27 cellular contexts compared by ENCODE assay signal in genomic region chr9:68973619-68974018, GRCh38. TPM values are rescaled to one million over a fixed set of nuclear protein-coding genes. Genes with fewer than 3 reads are reported as not detected.
DNase-seq lines count a peak whose midpoint lies in the region; ATAC-seq lines count a peak whose summit lies in the region.
"Had no signal": no experiment of that assay in that cellular context is flagged by ENCODE, and none has a peak within 500 bp of the region (broad histone marks: within the 10 kb centered on the region; RNA-seq: fewer than 3 reads in every experiment).

No MANE protein-coding gene starts in this region.

- no peaks in the 10 kb centered on the region for H3K27me3 ChIP-seq in CD4-positive, CD25-positive, alpha-beta regulatory T cell (ENCODE audit: control insufficient read depth, insufficient read depth, low read length)
- H3K27me3 ChIP-seq in muscle layer of duodenum (ENCODE audit: low read depth, low read length) (no peaks in the 10 kb centered on the region), aorta (ENCODE audit: control insufficient read depth in 1 of 2, insufficient read depth in 2 of 2, low read length in 1 of 2) (no peaks in the 10 kb centered on the region)
- H3K27me3 ChIP-seq: MG63, tibial nerve had no signal

- peaks cover 6% of the 10 kb centered on the region for H3K9me3 Mint-ChIP-seq in activated CD4-positive, alpha-beta T cell treated with anti-CD3 and anti-CD28 coated beads for 36 hours (ENCODE audit: low read depth)
- peaks cover 0 to 1% (median 0%) of the 10 kb centered on the region in 7 donors for H3K9me3 Mint-ChIP-seq in CD4-positive, CD25-positive, alpha-beta regulatory T cell
- H3K9me3 Mint-ChIP-seq: activated B cell treated with CpG ODN at 0.5 μM for 24 hours had no signal

- CTCF ChIA-PET in activated CD4-positive, alpha-beta T cell treated with anti-CD3 and anti-CD28 coated beads for 36 hours (lab: Charles Lee), result interaction anchor here (0.6 to 9.4 kb wide), 7 partner anchors 9 to 304 kb away, joined by 3 to 54 read pairs (median 4); no protein-coding TSS in a partner anchor

- peak overlapping the region; percentile 76 for H3K27ac ChIP-seq in CD4-positive, CD25-positive, alpha-beta regulatory T cell (ENCODE audit: insufficient read depth, low read length, poor library complexity, severe bottlenecking)
- H3K27ac ChIP-seq in muscle layer of duodenum (ENCODE audit: low read length) (no peak overlapping the region), aorta (ENCODE audit: low read depth in 1 of 2, low read length in 2 of 2) (no peak overlapping the region)
- H3K27ac ChIP-seq: tibial nerve had no signal

- no peaks in the 10 kb centered on the region for H3K36me3 ChIP-seq in CD4-positive, CD25-positive, alpha-beta regulatory T cell (ENCODE audit: control insufficient read depth, insufficient read depth, low read length)
- H3K36me3 ChIP-seq in muscle layer of duodenum (ENCODE audit: control insufficient read depth in 1 of 2, insufficient read depth in 2 of 2, low read length in 2 of 2), result no peaks in the 10 kb centered on the region
- H3K36me3 ChIP-seq in aorta (ENCODE audit: control insufficient read depth in 1 of 2, insufficient read depth in 2 of 2, low read length in 1 of 2), result no peaks in the 10 kb centered on the region
- H3K36me3 ChIP-seq: MG63, tibial nerve had no signal

- DNase-seq in activated CD4-positive, alpha-beta T cell treated with anti-CD3 and anti-CD28 coated beads for 36 hours, result no peak
- DNase-seq in activated CD4-positive, alpha-beta T cell treated with anti-CD3 and anti-CD28 coated beads, Interleukin-2, amount 50 U/mL, for 1 hour, result no peak
- DNase-seq in CD4-positive, CD25-positive, alpha-beta regulatory T cell, result peak in 1 of 3 donors; percentile 36
- DNase-seq in Right ventricle myocardium superior (peak; percentile 65), GF-D8 (lab: John Stamatoyannopoulos, UW) (no peak), aorta (no peak)
- DNase-seq: activated B cell treated with CpG ODN at 0.5 μM for 24 hours; activated effector memory CD4-positive, alpha-beta T cell treated with anti-CD3 and anti-CD28 coated beads, Interleukin-2, amount 50 U/mL, for 16 hours; AML-193; anterior cingulate cortex; central memory CD4-positive, alpha-beta T cell; head of caudate nucleus; MG63; NCI-H1417 treated with DMSO at 0.1 percent for 48 hours; NCI-H526; posterior cingulate gyrus; T-helper 17 cell had no signal

- peaks cover 40% of the 10 kb centered on the region for H3K4me1 Mint-ChIP-seq in activated CD4-positive, alpha-beta T cell treated with anti-CD3 and anti-CD28 coated beads for 36 hours
- H3K4me1 Mint-ChIP-seq in CD4-positive, CD25-positive, alpha-beta regulatory T cell, result peaks cover 10 to 54% (median 43%) of the 10 kb centered on the region in 4 donors
- H3K4me1 Mint-ChIP-seq: neural crest cell had no signal

- POLR2A ChIA-PET in activated CD4-positive, alpha-beta T cell treated with anti-CD3 and anti-CD28 coated beads for 36 hours (lab: Charles Lee), result interaction anchor here (0.6 to 1.4 kb wide), 3 partner anchors 10 to 75 kb away, joined by 3 to 11 read pairs (median 6); no protein-coding TSS in a partner anchor

- peaks cover 34% of the 10 kb centered on the region for H3K4me1 ChIP-seq in CD4-positive, CD25-positive, alpha-beta regulatory T cell (ENCODE audit: control insufficient read depth, insufficient read depth, low read length, poor library complexity, severe bottlenecking)
- peaks cover 0 to 6% of the 10 kb centered on the region in 2 donors for H3K4me1 ChIP-seq in muscle layer of duodenum (ENCODE audit: control insufficient read depth in 1 of 2, insufficient read depth in 2 of 2, low read length in 2 of 2)
- peaks cover 0 to 2% of the 10 kb centered on the region in 2 donors for H3K4me1 ChIP-seq in aorta (ENCODE audit: control insufficient read depth in 1 of 2, insufficient read depth in 2 of 2, low read length in 2 of 2)

- WGBS in aorta, 2 donors, result 91 to 92% methylated on average over 3 of the region's 3 CpGs

- peak overlapping the region; percentile 78 for H3K4me3 ChIP-seq in CD4-positive, CD25-positive, alpha-beta regulatory T cell (ENCODE audit: low read depth, low read length)
- peak overlapping the region; percentile 5 to 9 for H3K4me3 ChIP-seq in muscle layer of duodenum (ENCODE audit: low read depth in 1 of 2, low read length in 2 of 2)
- no peak overlapping the region for H3K4me3 ChIP-seq in aorta (ENCODE audit: low read length in 2 of 2)
- H3K4me3 ChIP-seq: K562, MG63 had no signal

- no peak overlapping the region for H3K4me3 Mint-ChIP-seq in activated CD4-positive, alpha-beta T cell treated with anti-CD3 and anti-CD28 coated beads for 36 hours
- H3K4me3 Mint-ChIP-seq in CD4-positive, CD25-positive, alpha-beta regulatory T cell, result peak overlapping the region; percentile 49 to 77 (median 65)
- H3K4me3 Mint-ChIP-seq: activated B cell treated with CpG ODN at 0.5 μM for 24 hours, neural crest cell, T-helper 17 cell had no signal

- intact Hi-C loops in activated CD4-positive, alpha-beta T cell treated with anti-CD3 and anti-CD28 coated beads for 36 hours (cut with DNase I, micrococcal nuclease), result loop anchor here (1.0 to 10.0 kb wide), 7 partner anchors 21 to 1441 kb away; partner anchors contain the start of gene KLF9 (in 1 of the 2)
- intact Hi-C loops in Right ventricle myocardium superior (cut with DNase I), result no loop called here
- intact Hi-C loops in aorta (cut with DNase I), result no loop called here

- H3K27ac Mint-ChIP-seq in activated CD4-positive, alpha-beta T cell treated with anti-CD3 and anti-CD28 coated beads for 36 hours, result peak overlapping the region; percentile 77
- H3K27ac Mint-ChIP-seq in CD4-positive, CD25-positive, alpha-beta regulatory T cell, result peak overlapping the region; percentile 57 to 93 (median 88)
- H3K27ac Mint-ChIP-seq: activated B cell treated with CpG ODN at 0.5 μM for 24 hours, T-helper 17 cell had no signal

- peaks cover 4% of the 10 kb centered on the region for H3K36me3 Mint-ChIP-seq in activated CD4-positive, alpha-beta T cell treated with anti-CD3 and anti-CD28 coated beads for 36 hours (ENCODE audit: low read depth)
- H3K36me3 Mint-ChIP-seq in CD4-positive, CD25-positive, alpha-beta regulatory T cell, result no peaks in the 10 kb centered on the region

- peaks cover 3% of the 10 kb centered on the region for H3K27me3 Mint-ChIP-seq in activated CD4-positive, alpha-beta T cell treated with anti-CD3 and anti-CD28 coated beads for 36 hours
- H3K27me3 Mint-ChIP-seq in CD4-positive, CD25-positive, alpha-beta regulatory T cell, result no peaks in the 10 kb centered on the region
- H3K27me3 Mint-ChIP-seq: activated B cell treated with CpG ODN at 0.5 μM for 24 hours, T-helper 17 cell had no signal

- ATAC-seq in activated CD4-positive, alpha-beta T cell treated with anti-CD3 and anti-CD28 coated beads for 36 hours, result no peak
- ATAC-seq in CD4-positive, CD25-positive, alpha-beta regulatory T cell (ENCODE audit: low read depth in 2 of 2), result no peak
- peak; percentile 79 for ATAC-seq in Right ventricle myocardium superior (ENCODE audit: poor library complexity)
- ATAC-seq in aorta (ENCODE audit: low FRiP score), result no peak
- no peak for ATAC-seq in HG02763 (IDR thresholded peaks at IDR 0.05; ENCODE audit: unreplicated experiment)
- ATAC-seq: HCT116, left lobe of liver had no signal

- no peaks in the 10 kb centered on the region for H3K9me3 ChIP-seq in CD4-positive, CD25-positive, alpha-beta regulatory T cell (ENCODE audit: control insufficient read depth in 2 of 2, low read length in 2 of 2)
- H3K9me3 ChIP-seq in muscle layer of duodenum (ENCODE audit: control insufficient read depth in 1 of 2, low read length in 2 of 2) (no peaks in the 10 kb centered on the region), aorta (ENCODE audit: control insufficient read depth, low read length) (no peaks in the 10 kb centered on the region)
- H3K9me3 ChIP-seq: MG63, tibial nerve had no signal

RNA-seq across cellular contexts. Expression of gene PRKACG, which starts 40.3 kb away (rescaled TPM):
- total RNA-seq in activated CD4-positive, alpha-beta T cell treated with anti-CD3 and anti-CD28 coated beads for 36 hours, result not detected
- total RNA-seq in CD4-positive, CD25-positive, alpha-beta regulatory T cell, result not detected
- polyA plus RNA-seq in CD4-positive, CD25-positive, alpha-beta regulatory T cell, result not detected
- total RNA-seq in Right ventricle myocardium superior, result not detected
- total RNA-seq in aorta, result not detected
- polyA plus RNA-seq in aorta, result not detected
- total RNA-seq: A172, activated B cell treated with CpG ODN at 0.5 μM for 24 hours, K562, left lobe of liver, mononuclear cell, neural crest cell, SK-MEL-5, T-helper 17 cell, tibial nerve had no signal
- polyA plus RNA-seq: K562 had no signal

Comparison
In these comparisons a context has a peak if more than half of its experiments do, and no peak if none do; other contexts are left out.
1. H3K4me3 ChIP-seq: peak in CD4-positive, CD25-positive, alpha-beta regulatory T cell (single experiment) and muscle layer of duodenum (2 of 2); none in aorta (0 of 2).
2. intact Hi-C loops: an anchor here in activated CD4-positive, alpha-beta T cell treated with anti-CD3 and anti-CD28 coated beads for 36 hours (1.0 to 10.0 kb wide); none called in Right ventricle myocardium superior and aorta.